In the genomic region with DNA sequence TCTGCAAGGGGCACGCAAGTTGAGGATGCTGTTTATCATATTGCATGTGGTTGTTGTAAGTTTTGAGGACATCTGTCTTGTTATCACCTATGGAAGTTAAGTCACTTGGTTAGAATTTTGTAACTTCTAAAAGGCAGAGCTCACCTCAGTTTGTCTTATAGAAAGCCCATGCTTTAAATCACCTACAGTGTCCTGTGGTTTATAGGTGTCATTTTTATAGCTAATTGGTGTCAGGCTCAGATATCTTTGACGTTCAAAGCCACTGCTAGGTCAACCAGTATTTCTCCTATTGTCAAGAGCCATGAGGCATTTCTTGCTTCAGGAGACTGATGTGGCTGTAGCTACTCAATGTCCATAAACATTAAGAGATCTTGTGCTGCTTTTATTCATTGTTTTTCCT, we compare ENCODE assay signal across 17 cellular contexts. TPM values are rescaled to one million over a fixed set of nuclear protein-coding genes. Genes with fewer than 3 reads are reported as not detected.
DNase-seq lines count a peak whose midpoint lies in the region; ATAC-seq and TF ChIP-seq lines count a peak whose summit lies in the region.
"Had no signal": no experiment of that assay in that cellular context is flagged by ENCODE, and none has a peak within 500 bp of the region (broad histone marks: within the 10 kb centered on the region; RNA-seq: fewer than 3 reads in every experiment).

No MANE protein-coding gene starts in this region.

- H3K9ac ChIP-seq in adipocyte (ENCODE audit: low read length) = peak overlapping the region; percentile 10
- H3K9ac ChIP-seq: BLaER1 had no signal

- H3K4me1 Mint-ChIP-seq in mesothelial cell of epicardium = peaks cover 37% of the 10 kb centered on the region

- peaks cover 33% of the 10 kb centered on the region for H3K36me3 Mint-ChIP-seq in mesothelial cell of epicardium
- H3K36me3 Mint-ChIP-seq: CD8-positive, alpha-beta T cell had no signal

- peak overlapping the region; percentile 52 for H3K27ac Mint-ChIP-seq in mesothelial cell of epicardium
- H3K27ac Mint-ChIP-seq: CD8-positive, alpha-beta T cell had no signal

- H3K9me3 ChIP-seq in HEK293 (ENCODE audit: control insufficient read depth, insufficient read depth, low read depth, low read length) (no peaks in the 10 kb centered on the region), adipocyte (ENCODE audit: control insufficient read depth, low read length) (no peaks in the 10 kb centered on the region), thoracic aorta (no peaks in the 10 kb centered on the region)
- H3K9me3 ChIP-seq: BLaER1 had no signal

- no peak for ATAC-seq in thoracic aorta (ENCODE audit: insufficient number of reproducible peaks, low FRiP score, low read depth)
- ATAC-seq: CD8-positive, alpha-beta T cell had no signal

- POLR2A ChIA-PET in HEK293 (lab: Yijun Ruan, JAX) = no interaction called here

- TF ChIP-seq CTCF in HEK293 (tag by site-specific recombination; IDR thresholded peaks at IDR 0.05) (no peak), mesothelial cell of epicardium (IDR thresholded peaks at IDR 0.05; ENCODE audit: unreplicated experiment) (no peak), thoracic aorta (IDR thresholded peaks at IDR 0.05) (no peak)

- H3K4me3 ChIP-seq in HEK293 (ENCODE audit: low read depth, low read length) (no peak overlapping the region), adipocyte (ENCODE audit: low read length) (no peak overlapping the region), thoracic aorta (no peak overlapping the region), H7 (ENCODE audit: insufficient read depth, low read depth, low read length) (no peak overlapping the region)
- H3K4me3 ChIP-seq: BLaER1, SK-N-MC had no signal

- DNase-seq in adipocyte (ENCODE audit: low read depth) (peak; percentile 18), mesothelial cell of epicardium (ENCODE audit: low spot score in 2 of 2, unreplicated experiment in 2 of 2) (no peak), thoracic aorta (ENCODE audit: low spot score) (no peak), ecto neural progenitor cell (ENCODE audit: low spot score) (no peak), H7 (no peak), C1 segment of cervical spinal cord (lab: John Stamatoyannopoulos, UW) (no peak)
- DNase-seq: CD8-positive, alpha-beta T cell; DMS79; NCI-H1092 treated with DMSO at 0.1 percent for 48 hours; NCI-H2081; NCI-H2227 treated with DMSO at 0.1 percent for 48 hours; NCI-H510A treated with DMSO at 0.1 percent for 48 hours; NCI-H774; SHP77 had no signal

- H3K27me3 Mint-ChIP-seq in mesothelial cell of epicardium (ENCODE audit: low read depth) = no peaks in the 10 kb centered on the region

- H3K4me1 ChIP-seq in HEK293 (ENCODE audit: control insufficient read depth, insufficient read depth, low read length) (0 out of 2 replicates have a peak, but pooled peaks cover 3% of the 10 kb centered on the region), adipocyte (ENCODE audit: control insufficient read depth, insufficient read depth, low read length) (peaks cover 41% of the 10 kb centered on the region), thoracic aorta (ENCODE audit: control insufficient read depth in 1 of 2, low read depth in 2 of 2) (peaks cover 20 to 66% of the 10 kb centered on the region in 2 donors)
- H3K4me1 ChIP-seq: BLaER1 had no signal

- CTCF ChIA-PET in HEK293 (lab: Yijun Ruan, JAX) = interaction anchor here (1.2 kb wide), 1 partner anchor 10 kb away, joined by 3 read pairs; no protein-coding TSS in a partner anchor

- no peaks in the 10 kb centered on the region for H3K27me3 ChIP-seq in adipocyte (replicated peaks; ENCODE audit: control insufficient read depth, insufficient read depth, low read length)
- no peaks in the 10 kb centered on the region for H3K27me3 ChIP-seq in thoracic aorta (replicated peaks; ENCODE audit: insufficient read depth)
- no peaks in the 10 kb centered on the region for H3K27me3 ChIP-seq in H7 (ENCODE audit: control insufficient read depth, insufficient read depth, low read length)

- no peak overlapping the region for H3K4me3 Mint-ChIP-seq in mesothelial cell of epicardium
- H3K4me3 Mint-ChIP-seq: CD8-positive, alpha-beta T cell had no signal

- no peaks in the 10 kb centered on the region for H3K9me3 Mint-ChIP-seq in mesothelial cell of epicardium
- H3K9me3 Mint-ChIP-seq: CD8-positive, alpha-beta T cell had no signal

- H3K27ac ChIP-seq in HEK293 (ENCODE audit: extremely low read depth, low read depth, low read length) (no peak overlapping the region), thoracic aorta (peak overlapping the region; percentile 86 to 89)
- H3K27ac ChIP-seq: BLaER1, SK-N-MC had no signal

- H3K36me3 ChIP-seq in HEK293 (ENCODE audit: control insufficient read depth in 2 of 2, insufficient read depth in 1 of 2, low read length in 2 of 2) (peaks cover 0 to 2% of the 10 kb centered on the region in 2 experiments; a peak in 1 of 3 replicates), adipocyte (ENCODE audit: control insufficient read depth, insufficient read depth, low read length, severe bottlenecking) (peaks cover 21% of the 10 kb centered on the region), thoracic aorta (peaks cover 8% of the 10 kb centered on the region), H7 (replicated peaks; ENCODE audit: control insufficient read depth, insufficient read depth, low read length) (peaks cover 27% of the 10 kb centered on the region)
- H3K36me3 ChIP-seq: BLaER1 had no signal

TF ChIP-seq in HEK293, 187 proteins besides CTCF, POLR2A, EP300 and RAD21:
- TF ChIP-seq ZNF677 (tag by site-specific recombination; IDR thresholded peaks at IDR 0.05) (no peak), FEZF1 (tag by site-specific recombination; IDR thresholded peaks at IDR 0.05) (peak; percentile 84)
- TF ChIP-seq, protein P1, sequence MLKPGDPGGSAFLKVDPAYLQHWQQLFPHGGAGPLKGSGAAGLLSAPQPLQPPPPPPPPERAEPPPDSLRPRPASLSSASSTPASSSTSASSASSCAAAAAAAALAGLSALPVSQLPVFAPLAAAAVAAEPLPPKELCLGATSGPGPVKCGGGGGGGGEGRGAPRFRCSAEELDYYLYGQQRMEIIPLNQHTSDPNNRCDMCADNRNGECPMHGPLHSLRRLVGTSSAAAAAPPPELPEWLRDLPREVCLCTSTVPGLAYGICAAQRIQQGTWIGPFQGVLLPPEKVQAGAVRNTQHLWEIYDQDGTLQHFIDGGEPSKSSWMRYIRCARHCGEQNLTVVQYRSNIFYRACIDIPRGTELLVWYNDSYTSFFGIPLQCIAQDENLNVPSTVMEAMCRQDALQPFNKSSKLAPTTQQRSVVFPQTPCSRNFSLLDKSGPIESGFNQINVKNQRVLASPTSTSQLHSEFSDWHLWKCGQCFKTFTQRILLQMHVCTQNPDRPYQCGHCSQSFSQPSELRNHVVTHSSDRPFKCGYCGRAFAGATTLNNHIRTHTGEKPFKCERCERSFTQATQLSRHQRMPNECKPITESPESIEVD (tag by site-specific recombination; IDR thresholded peaks at IDR 0.05) = peak; percentile 41

RNA-seq across cellular contexts. Expression of a gene that starts 16.8 kb away (rescaled TPM):
- total RNA-seq in mesothelial cell of epicardium (178 to 188 TPM (median 182 TPM) in 3 replicates), thoracic aorta (100 to 1,000 TPM; 133 to 211 TPM)
- total RNA-seq in H7 (2014; rRNA removed; shearing (Covaris generic)) = 71.6 and 111 TPM in 2 replicates
